8 cellular contexts compared by ENCODE assay signal in the genomic region with DNA sequence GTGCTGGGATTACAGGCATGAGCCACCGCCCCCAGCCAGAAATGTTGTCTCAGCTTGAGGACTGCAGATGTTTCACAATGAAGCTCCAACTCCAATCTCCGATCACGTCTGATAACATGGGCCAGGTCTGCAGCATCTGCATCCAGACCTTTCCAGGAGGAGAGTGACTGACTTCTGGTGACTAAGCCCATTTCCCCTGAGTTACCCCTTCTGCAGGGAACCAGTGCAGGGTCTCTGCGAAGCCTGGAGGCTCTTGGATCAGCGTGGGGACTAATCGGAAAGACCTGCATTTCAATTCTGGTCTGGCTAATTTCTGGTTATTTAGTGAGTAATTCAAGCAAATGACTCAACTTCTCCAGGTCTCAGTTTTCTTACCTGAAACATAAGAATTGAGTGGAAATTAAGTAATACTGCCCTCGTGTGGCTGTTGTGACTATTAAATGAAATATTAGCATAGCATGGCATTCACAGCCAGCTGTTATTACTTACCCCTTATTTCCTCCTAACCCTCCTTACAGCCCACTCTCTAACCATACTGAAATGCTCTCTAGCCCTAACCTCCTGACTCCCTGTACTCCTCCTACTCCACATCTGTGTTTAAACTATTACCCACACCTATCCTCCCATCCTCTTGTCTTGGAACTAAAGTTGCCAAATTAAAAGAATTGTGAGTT. TPM values are rescaled to one million over a fixed set of nuclear protein-coding genes. Genes with fewer than 3 reads are reported as not detected.
DNase-seq lines count a peak whose midpoint lies in the region; ATAC-seq, FAIRE-seq and TF ChIP-seq lines count a peak whose summit lies in the region.

No MANE protein-coding gene starts in this region.

- TF ChIP-seq CTCF in D721Med (IDR thresholded peaks at IDR 0.05; ENCODE audit: insufficient read depth, missing control alignments) (peak; percentile 56), GM23338 (conservative IDR thresholded peaks at IDR 0.05; ENCODE audit: low read depth in 2 of 2) (peak; percentile 58 to 64), tibial artery (IDR thresholded peaks at IDR 0.05) (peak; percentile 52)

- H3K27ac ChIP-seq in GM23338 (ENCODE audit: low read depth) (no peak overlapping the region), tibial artery (no peak overlapping the region)
- H3K27ac ChIP-seq in effector memory CD4-positive, alpha-beta T cell (ENCODE audit: insufficient read depth, low read length, poor library complexity, severe bottlenecking): peak overlapping the region; percentile 66

- H3K4me3 ChIP-seq in GM23338 (no peak overlapping the region), tibial artery (no peak overlapping the region)
- peak overlapping the region; percentile 10 for H3K4me3 ChIP-seq in effector memory CD4-positive, alpha-beta T cell (ENCODE audit: insufficient read depth, low read depth, low read length, poor library complexity, severe bottlenecking)

- H3K9me3 ChIP-seq in effector memory CD4-positive, alpha-beta T cell (ENCODE audit: control insufficient read depth, low read length): no peaks in the 10 kb centered on the region
- no peaks in the 10 kb centered on the region for H3K9me3 ChIP-seq in tibial artery

- H3K4me1 ChIP-seq in GM23338 (ENCODE audit: insufficient read depth): peaks cover 6% of the 10 kb centered on the region; the same call in 1 of the 2 replicates
- peaks cover 42% of the 10 kb centered on the region for H3K4me1 ChIP-seq in effector memory CD4-positive, alpha-beta T cell (ENCODE audit: control insufficient read depth, insufficient read depth, low read length, poor library complexity, severe bottlenecking)
- H3K4me1 ChIP-seq in tibial artery: peaks cover 0 to 32% (median 14%) of the 10 kb centered on the region in 4 donors

- H3K27me3 ChIP-seq in GM23338 (ENCODE audit: insufficient read depth) (no peaks in the 10 kb centered on the region), tibial artery (no peaks in the 10 kb centered on the region)
- no peaks in the 10 kb centered on the region for H3K27me3 ChIP-seq in effector memory CD4-positive, alpha-beta T cell (replicated peaks; ENCODE audit: control insufficient read depth, insufficient read depth, low read length, poor library complexity, severe bottlenecking)

- CTCF ChIA-PET in activated CD4-positive, alpha-beta T cell treated with anti-CD3 and anti-CD28 coated beads, Interleukin-2, amount 10 ng/mL, durations not matched to agents 7 days and 5 days (lab: Charles Lee): interaction anchor here (0.6 to 2.1 kb wide), 11 partner anchors 10 to 116 kb away, joined by 3 to 8 read pairs (median 3); a partner anchor contains a TSS

- no peaks in the 10 kb centered on the region for H4K20me1 ChIP-seq in GM23338 (replicated peaks; ENCODE audit: insufficient read depth)

- no peak for FAIRE-seq in D721Med (lab: Jason Lieb, UNC)

- intact Hi-C loops in tibial artery (cut with DNase I; ENCODE audit: low total_unique reads): no loop called here

- POLR2A ChIA-PET in activated CD4-positive, alpha-beta T cell treated with anti-CD3 and anti-CD28 coated beads, Interleukin-2, amount 10 ng/mL, durations not matched to agents 7 days and 5 days (lab: Charles Lee): interaction anchor here (1.6 kb wide), 1 partner anchor 128 kb away, joined by 4 read pairs; no protein-coding TSS in a partner anchor

- DNase-seq in D721Med (ENCODE audit: insufficient read length, low spot score) (no peak), GM23338 (ENCODE audit: low spot score) (peak; percentile 81), NCI-H2227 treated with DMSO at 0.1 percent for 48 hours (lab: John Stamatoyannopoulos, UW) (peak; percentile 16), myocyte (ENCODE audit: low read depth) (peak; percentile 59), tibial artery (no peak), DMS153 treated with DMSO at 0.1 percent for 48 hours (lab: John Stamatoyannopoulos, UW; ENCODE audit: unreplicated experiment) (no peak)
- peak; percentile 76 for DNase-seq in activated CD4-positive, alpha-beta T cell treated with anti-CD3 and anti-CD28 coated beads, Interleukin-2, amount 10 ng/mL, durations not matched to agents 7 days and 5 days
- peak; percentile 4 to 38 (median 21) for DNase-seq in effector memory CD4-positive, alpha-beta T cell

- H3K9me2 ChIP-seq in GM23338 (ENCODE audit: insufficient read depth): no peaks in the 10 kb centered on the region

- peak; percentile 11; the same call in 1 of the 3 replicates for ATAC-seq in GM23338

- no peak overlapping the region; the same call in 2 of the 3 replicates for H3K4me3 Mint-ChIP-seq in GM23338
- peak overlapping the region; percentile 38 for H3K4me3 Mint-ChIP-seq in activated CD4-positive, alpha-beta T cell treated with anti-CD3 and anti-CD28 coated beads, Interleukin-2, amount 10 ng/mL, durations not matched to agents 7 days and 5 days

- H3K4me2 ChIP-seq in GM23338: no peak overlapping the region

- H3F3A ChIP-seq in GM23338 (replicated peaks; ENCODE audit: low read depth): 0 out of 2 replicates have a peak, but pooled peaks cover 6% of the 10 kb centered on the region

- H2AFZ ChIP-seq in GM23338: no peak overlapping the region; the same call in 1 of the 2 replicates

- H3K27me3 Mint-ChIP-seq in GM23338 (ENCODE audit: insufficient read depth, low read depth, poor library complexity): peaks cover 6% of the 10 kb centered on the region
- H3K27me3 Mint-ChIP-seq in activated CD4-positive, alpha-beta T cell treated with anti-CD3 and anti-CD28 coated beads, Interleukin-2, amount 10 ng/mL, durations not matched to agents 7 days and 5 days: no peaks in the 10 kb centered on the region

- H3K36me3 ChIP-seq in GM23338 (ENCODE audit: insufficient read depth): no peaks in the 10 kb centered on the region
- no peaks in the 10 kb centered on the region for H3K36me3 ChIP-seq in effector memory CD4-positive, alpha-beta T cell (ENCODE audit: control insufficient read depth, insufficient read depth, low read length)
- peaks cover 0 to 8% (median 0%) of the 10 kb centered on the region in 3 donors for H3K36me3 ChIP-seq in tibial artery

- no peaks in the 10 kb centered on the region; the same call in 1 of the 2 replicates for H3K79me2 ChIP-seq in GM23338 (replicated peaks; ENCODE audit: insufficient read depth)

- H3K36me3 Mint-ChIP-seq in GM23338 (ENCODE audit: low read depth): peaks cover 4% of the 10 kb centered on the region; the same call in 2 of the 3 replicates
- peaks cover 15% of the 10 kb centered on the region for H3K36me3 Mint-ChIP-seq in activated CD4-positive, alpha-beta T cell treated with anti-CD3 and anti-CD28 coated beads, Interleukin-2, amount 10 ng/mL, durations not matched to agents 7 days and 5 days (ENCODE audit: low read depth)

- peaks cover 5% of the 10 kb centered on the region; the same call in 2 of the 3 replicates for H3K9me3 Mint-ChIP-seq in GM23338
- H3K9me3 Mint-ChIP-seq in activated CD4-positive, alpha-beta T cell treated with anti-CD3 and anti-CD28 coated beads, Interleukin-2, amount 10 ng/mL, durations not matched to agents 7 days and 5 days: peaks cover 10% of the 10 kb centered on the region

- peaks cover 13% of the 10 kb centered on the region for H3K4me1 Mint-ChIP-seq in GM23338
- H3K4me1 Mint-ChIP-seq in activated CD4-positive, alpha-beta T cell treated with anti-CD3 and anti-CD28 coated beads, Interleukin-2, amount 10 ng/mL, durations not matched to agents 7 days and 5 days: peaks cover 74% of the 10 kb centered on the region

- H3K27ac Mint-ChIP-seq in GM23338: no peak overlapping the region
- H3K27ac Mint-ChIP-seq in activated CD4-positive, alpha-beta T cell treated with anti-CD3 and anti-CD28 coated beads, Interleukin-2, amount 10 ng/mL, durations not matched to agents 7 days and 5 days: peak overlapping the region; percentile 92

TF ChIP-seq in GM23338, 12 proteins besides CTCF, POLR2A, EP300 and RAD21 (continues in another document):
- TF ChIP-seq NANOG (IDR thresholded peaks at IDR 0.05; ENCODE audit: borderline replicate concordance) (no peak), EZH2phosphoT487 (IDR thresholded peaks at IDR 0.05; ENCODE audit: unreplicated experiment) (no peak)
- TF ChIP-seq, protein P1, sequence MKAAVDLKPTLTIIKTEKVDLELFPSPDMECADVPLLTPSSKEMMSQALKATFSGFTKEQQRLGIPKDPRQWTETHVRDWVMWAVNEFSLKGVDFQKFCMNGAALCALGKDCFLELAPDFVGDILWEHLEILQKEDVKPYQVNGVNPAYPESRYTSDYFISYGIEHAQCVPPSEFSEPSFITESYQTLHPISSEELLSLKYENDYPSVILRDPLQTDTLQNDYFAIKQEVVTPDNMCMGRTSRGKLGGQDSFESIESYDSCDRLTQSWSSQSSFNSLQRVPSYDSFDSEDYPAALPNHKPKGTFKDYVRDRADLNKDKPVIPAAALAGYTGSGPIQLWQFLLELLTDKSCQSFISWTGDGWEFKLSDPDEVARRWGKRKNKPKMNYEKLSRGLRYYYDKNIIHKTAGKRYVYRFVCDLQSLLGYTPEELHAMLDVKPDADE (IDR thresholded peaks at IDR 0.05): no peak

RNA-seq across cellular contexts. Expression of a gene that starts 2.2 kb away (rescaled TPM):
- 117 and 149 TPM in 2 replicates for total RNA-seq in GM23338 (2014; rRNA removed; shearing (Covaris generic))
- 47.0 and 47.6 TPM in 2 replicates for polyA plus RNA-seq in GM23338 (2016; fragmentation: Nextera tagmentation; extraction: Ambion mirVana)
- 10 to 100 TPM; 34.4 to 36.1 TPM for total RNA-seq in activated CD4-positive, alpha-beta T cell treated with anti-CD3 and anti-CD28 coated beads, Interleukin-2, amount 10 ng/mL, durations not matched to agents 7 days and 5 days
- total RNA-seq in myocyte: 65.5 and 98.3 TPM in 2 replicates
- polyA plus RNA-seq in myocyte (2012): 62.7 TPM

RNA-seq across cellular contexts. Expression of a gene that starts 46.1 kb away (rescaled TPM):
- 18.1 and 19.0 TPM in 2 replicates for total RNA-seq in GM23338 (2014; rRNA removed; shearing (Covaris generic))
- polyA plus RNA-seq in GM23338 (2016; fragmentation: Nextera tagmentation; extraction: Ambion mirVana): 4.5 and 8.9 TPM in 2 replicates
- total RNA-seq in activated CD4-positive, alpha-beta T cell treated with anti-CD3 and anti-CD28 coated beads, Interleukin-2, amount 10 ng/mL, durations not matched to agents 7 days and 5 days: 10 to 100 TPM; 28.8 to 33.7 TPM
- 100 and 127 TPM in 2 replicates for total RNA-seq in myocyte
- polyA plus RNA-seq in myocyte (2012): 83.3 TPM

RNA-seq across cellular contexts. Expression of a gene that starts 57.0 kb away (rescaled TPM):
- total RNA-seq in GM23338 (2014; rRNA removed; shearing (Covaris generic)): 0.12 and 0.14 TPM in 2 replicates
- polyA plus RNA-seq in GM23338 (2016; fragmentation: Nextera tagmentation; extraction: Ambion mirVana): 0.29 and 0.33 TPM in 2 replicates
- total RNA-seq in activated CD4-positive, alpha-beta T cell treated with anti-CD3 and anti-CD28 coated beads, Interleukin-2, amount 10 ng/mL, durations not matched to agents 7 days and 5 days: under 1 TPM; 0.73 to 0.82 TPM
- not detected in 2 replicates for total RNA-seq in myocyte
- 0.14 TPM for polyA plus RNA-seq in myocyte (2012)

Comparison
In these comparisons a context has a peak if more than half of its experiments do, and no peak if none do; other contexts are left out.
1. DNase-seq: peak in GM23338 (single experiment), NCI-H2227 treated with DMSO at 0.1 percent for 48 hours (single experiment), activated CD4-positive, alpha-beta T cell treated with anti-CD3 and anti-CD28 coated beads, Interleukin-2, amount 10 ng/mL, durations not matched to agents 7 days and 5 days (single experiment), effector memory CD4-positive, alpha-beta T cell (3 of 3) and myocyte (single experiment); none in D721Med (single experiment), tibial artery (0 of 2) and DMS153 treated with DMSO at 0.1 percent for 48 hours (single experiment).
2. Peak in every context shown above with its lines, with median percentiles within 50 percentile points of each other: CTCF ChIP-seq.